In genomic region chr7:150378115-150378852, GRCh38 we compare ENCODE assay signal across 8 cellular contexts. TPM values are rescaled to one million over a fixed set of nuclear protein-coding genes. Genes with fewer than 3 reads are reported as not detected.
DNase-seq lines count a peak whose midpoint lies in the region; ATAC-seq and TF ChIP-seq lines count a peak whose summit lies in the region.

No MANE protein-coding gene starts in this region.

- peaks cover 3% of the 10 kb centered on the region for H3K36me3 Mint-ChIP-seq in IgD-negative memory B cell
- peaks cover 9% of the 10 kb centered on the region for H3K36me3 Mint-ChIP-seq in progenitor cell of endocrine pancreas (ENCODE audit: insufficient read depth)

- H3K27me3 Mint-ChIP-seq in IgD-negative memory B cell = peaks cover 1% of the 10 kb centered on the region
- no peaks in the 10 kb centered on the region for H3K27me3 Mint-ChIP-seq in progenitor cell of endocrine pancreas

- intact Hi-C loops in left ventricle myocardium superior (cut with micrococcal nuclease) = no loop called here

- peak overlapping the region; percentile 89 to 96 (median 92) for H3K27ac Mint-ChIP-seq in IgD-negative memory B cell
- H3K27ac Mint-ChIP-seq in progenitor cell of endocrine pancreas = peak overlapping the region; percentile 96

- H3K4me3 Mint-ChIP-seq in IgD-negative memory B cell (peak overlapping the region; percentile 82 to 93 (median 88)), progenitor cell of endocrine pancreas (ENCODE audit: low read depth) (peak overlapping the region; percentile 73)

- H3K9me3 Mint-ChIP-seq in IgD-negative memory B cell = no peaks in the 10 kb centered on the region
- no peaks in the 10 kb centered on the region for H3K9me3 Mint-ChIP-seq in progenitor cell of endocrine pancreas (ENCODE audit: low read depth)

- peak in 2 of 3 donors; percentile 15 to 24 for DNase-seq in stimulated activated CD4-positive, alpha-beta T cell treated with anti-CD3 and anti-CD28 coated beads, Interleukin-12 subunit alpha, Interleukin-12 subunit beta, amount 100 ng/mL, for 48 hours (ENCODE audit: low read depth in 2 of 3, low spot score in 1 of 3)
- DNase-seq in stimulated activated CD4-positive, alpha-beta T cell treated with anti-CD3 and anti-CD28 coated beads, Interleukin-4, amount 100 ng/mL, for 1 hour = no peak
- peak; percentile 76 for DNase-seq in amniotic epithelial cell (ENCODE audit: low read depth)
- DNase-seq in left ventricle myocardium superior = peak; percentile 58
- DNase-seq in progenitor cell of endocrine pancreas (ENCODE audit: low spot score, unreplicated experiment) = peak; percentile 47
- DNase-seq in middle frontal gyrus (ENCODE audit: extremely low spot score, low spot score) = no peak

- peak; percentile 25 for TF ChIP-seq CTCF in progenitor cell of endocrine pancreas (IDR thresholded peaks at IDR 0.05; ENCODE audit: unreplicated experiment)

- peak; percentile 16 for ATAC-seq in left ventricle myocardium superior

- peaks cover 48 to 52% (median 49%) of the 10 kb centered on the region in 3 donors for H3K4me1 Mint-ChIP-seq in IgD-negative memory B cell
- H3K4me1 Mint-ChIP-seq in progenitor cell of endocrine pancreas (ENCODE audit: low read depth) = peaks cover 52% of the 10 kb centered on the region

TF ChIP-seq in PFSK-1, 5 proteins besides CTCF, POLR2A, EP300 and RAD21:
- TF ChIP-seq REST (IDR thresholded peaks at IDR 0.05; ENCODE audit: insufficient read depth in 1 of 2, low read depth in 2 of 2, low read length in 2 of 2) = no peak
- TF ChIP-seq SIN3A (IDR thresholded peaks at IDR 0.05; ENCODE audit: borderline replicate concordance, insufficient read depth, low read length) = 0 out of 2 replicates have a peak, but pooled peaks have one; percentile 35

RNA-seq across cellular contexts. Expression of gene ZNF775, which starts 0.8 kb away (rescaled TPM):
- polyA plus RNA-seq in IgD-negative memory B cell = 5.1 TPM
- 13.5 TPM for polyA plus RNA-seq in PFSK-1 (2012; ENCODE audit: insufficient read length, low read depth)
- 3.0 TPM for total RNA-seq in left ventricle myocardium superior
- total RNA-seq in progenitor cell of endocrine pancreas = 10.8 and 13.4 TPM in 2 replicates

RNA-seq across cellular contexts. Expression of gene REPIN1, which starts 9.7 kb away (rescaled TPM):
- polyA plus RNA-seq in IgD-negative memory B cell = 118 TPM
- 151 TPM for polyA plus RNA-seq in PFSK-1 (2012; ENCODE audit: insufficient read length, low read depth)
- total RNA-seq in left ventricle myocardium superior (131 TPM), progenitor cell of endocrine pancreas (148 and 153 TPM in 2 replicates)

RNA-seq across cellular contexts. Expression of gene RARRES2, which starts 36.9 kb away (rescaled TPM):
- polyA plus RNA-seq in IgD-negative memory B cell = not detected
- polyA plus RNA-seq in PFSK-1 (2012; ENCODE audit: insufficient read length, low read depth) = not detected
- total RNA-seq in left ventricle myocardium superior (18.7 TPM), progenitor cell of endocrine pancreas (19.0 and 20.2 TPM in 2 replicates)

RNA-seq across cellular contexts. Expression of gene ACTR3C, which starts 54.9 kb away (rescaled TPM):
- polyA plus RNA-seq in IgD-negative memory B cell = 5.2 TPM
- polyA plus RNA-seq in PFSK-1 (2012; ENCODE audit: insufficient read length, low read depth) = 0.05 TPM
- total RNA-seq in left ventricle myocardium superior = 4.0 TPM
- 2.3 and 3.3 TPM in 2 replicates for total RNA-seq in progenitor cell of endocrine pancreas

RNA-seq across cellular contexts. Expression of gene LRRC61, which starts 55.1 kb away (rescaled TPM):
- 29.1 TPM for polyA plus RNA-seq in IgD-negative memory B cell
- not detected for polyA plus RNA-seq in PFSK-1 (2012; ENCODE audit: insufficient read length, low read depth)
- total RNA-seq in left ventricle myocardium superior (3.7 TPM), progenitor cell of endocrine pancreas (28.1 and 28.3 TPM in 2 replicates)

Comparison
In these comparisons a context has a peak if more than half of its experiments do, and no peak if none do; other contexts are left out.
1. DNase-seq: peak in stimulated activated CD4-positive, alpha-beta T cell treated with anti-CD3 and anti-CD28 coated beads, Interleukin-12 subunit alpha, Interleukin-12 subunit beta, amount 100 ng/mL, for 48 hours (2 of 3), amniotic epithelial cell (single experiment), left ventricle myocardium superior (single experiment) and progenitor cell of endocrine pancreas (single experiment); none in stimulated activated CD4-positive, alpha-beta T cell treated with anti-CD3 and anti-CD28 coated beads, Interleukin-4, amount 100 ng/mL, for 1 hour (single experiment) and middle frontal gyrus (single experiment).